In the genomic region with DNA sequence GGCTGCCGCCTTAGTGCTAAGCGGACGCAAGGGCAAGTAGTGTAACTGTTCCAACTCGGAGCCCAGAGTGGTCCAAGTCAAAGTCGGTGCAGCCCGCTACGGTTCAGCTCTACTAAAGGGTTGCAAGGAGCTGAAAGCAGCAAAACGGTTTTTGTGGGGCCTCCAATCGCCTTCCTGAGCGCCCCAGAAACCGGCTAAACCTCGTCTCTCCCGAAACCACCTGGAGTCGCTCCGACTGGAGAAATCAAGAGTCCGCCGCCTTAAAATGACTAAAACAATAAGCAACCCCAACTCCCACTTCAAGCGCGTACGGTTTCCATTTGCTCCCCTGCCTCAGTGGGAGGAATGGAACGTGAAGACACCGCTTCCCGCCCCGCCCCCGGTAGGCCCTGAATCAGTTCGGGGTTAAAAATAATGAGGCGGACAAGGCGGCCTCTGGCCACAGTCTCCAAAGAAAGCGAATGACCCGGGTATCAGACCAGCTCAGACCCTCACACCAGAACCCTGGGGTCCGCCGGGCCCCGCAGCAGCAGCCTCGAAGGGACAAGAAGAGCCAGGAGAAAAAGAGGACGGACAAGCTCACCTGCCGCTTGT, we compare ENCODE assay signal across 8 cellular contexts. TPM values are rescaled to one million over a fixed set of nuclear protein-coding genes. Genes with fewer than 3 reads are reported as not detected.
DNase-seq lines count a peak whose midpoint lies in the region; ATAC-seq and TF ChIP-seq lines count a peak whose summit lies in the region.

No MANE protein-coding gene starts in this region.

- DNase-seq in NCI-H345 (lab: John Stamatoyannopoulos, UW) (peak; percentile 16), NCI-H345 treated with DMSO at 0.1 percent for 48 hours (lab: John Stamatoyannopoulos, UW; ENCODE audit: unreplicated experiment) (no peak), natural killer cell (peak; percentile 18), thyroid gland (peak; percentile 40 to 45)
- DNase-seq in activated CD4-positive, alpha-beta T cell treated with anti-CD3 and anti-CD28 coated beads, Interleukin-2, amount 50 U/mL, for 4 hours, result peak; percentile 36 to 37

- H3K36me3 Mint-ChIP-seq in natural killer cell, result no peaks in the 10 kb centered on the region

- H3K4me3 Mint-ChIP-seq in natural killer cell, result peak overlapping the region; percentile 96

- intact Hi-C loops in natural killer cell (cut with micrococcal nuclease) (loop anchor here (1.0 to 2.0 kb wide), 3 partner anchors 20 to 57 kb away; a partner anchor contains a TSS), thyroid gland (cut with DNase I) (loop anchor here (5.0 kb wide), 1 partner anchor 58 kb away; a partner anchor contains a TSS)

- H3K27ac ChIP-seq in HUES64 (ENCODE audit: low read depth, low read length), result peak overlapping the region; percentile 86
- peak overlapping the region; percentile 90 to 96 for H3K27ac ChIP-seq in esophagus (ENCODE audit: low read depth in 2 of 2, low read length in 1 of 2)
- peak overlapping the region; percentile 82 to 89 (median 87) for H3K27ac ChIP-seq in thyroid gland

- no peak for TF ChIP-seq POLR2A in thyroid gland (IDR thresholded peaks at IDR 0.05)

- no peaks in the 10 kb centered on the region for H3K9me3 ChIP-seq in HUES64 (ENCODE audit: insufficient read depth, low read depth, low read length)
- no peaks in the 10 kb centered on the region for H3K9me3 ChIP-seq in esophagus (ENCODE audit: control insufficient read depth in 2 of 2, insufficient read depth in 1 of 2, low read depth in 1 of 2, low read length in 1 of 2)
- H3K9me3 ChIP-seq in thyroid gland, result no peaks in the 10 kb centered on the region

- H3K4me1 Mint-ChIP-seq in natural killer cell, result peaks cover 31 to 40% of the 10 kb centered on the region in 2 donors

- peak overlapping the region; percentile 92 to 97 for H3K27ac Mint-ChIP-seq in natural killer cell

- under 1% methylated on average over 36 of the region's 36 CpGs for WGBS in HUES64
- WGBS in esophagus, 2 donors, result 0% methylated on average over 36 of the region's 36 CpGs
- 1 to 2% methylated on average over 23 to 34 of the region's 36 CpGs for WGBS in thyroid gland, 2 donors

- no peak for ATAC-seq in natural killer cell
- no peak for ATAC-seq in HG03095 (IDR thresholded peaks at IDR 0.05; ENCODE audit: unreplicated experiment)

- no peaks in the 10 kb centered on the region for H3K9me3 Mint-ChIP-seq in natural killer cell

- peak overlapping the region; percentile 91 for H3K4me3 ChIP-seq in HUES64 (ENCODE audit: low read length)
- peak overlapping the region; percentile 70 to 80 for H3K4me3 ChIP-seq in esophagus (ENCODE audit: low read depth in 1 of 2, low read length in 2 of 2)
- peak overlapping the region; percentile 68 to 94 (median 76) for H3K4me3 ChIP-seq in thyroid gland (replicated peaks in 1 of 3)

- H3K27me3 ChIP-seq in HUES64 (ENCODE audit: insufficient read depth, low read length) (no peaks in the 10 kb centered on the region), esophagus (ENCODE audit: control insufficient read depth in 1 of 2, insufficient read depth in 2 of 2, low read length in 2 of 2) (no peaks in the 10 kb centered on the region), thyroid gland (no peaks in the 10 kb centered on the region)

- TF ChIP-seq CTCF in natural killer cell (IDR thresholded peaks at IDR 0.05), result no peak
- TF ChIP-seq CTCF in thyroid gland (IDR thresholded peaks at IDR 0.05), result no peak

- no peaks in the 10 kb centered on the region for H3K27me3 Mint-ChIP-seq in natural killer cell (ENCODE audit: low read depth in 2 of 2)

- peak overlapping the region; percentile 93 for H3K9ac ChIP-seq in HUES64 (ENCODE audit: low read depth, low read length)

- H3K36me3 ChIP-seq in HUES64 (ENCODE audit: insufficient read depth, low read length), result peaks cover 21% of the 10 kb centered on the region
- H3K36me3 ChIP-seq in esophagus (ENCODE audit: control insufficient read depth in 2 of 2, insufficient read depth in 2 of 2, low read length in 1 of 2), result no peaks in the 10 kb centered on the region
- H3K36me3 ChIP-seq in thyroid gland, result no peaks in the 10 kb centered on the region

- peaks cover 9% of the 10 kb centered on the region; the same call in 1 of the 2 replicates for H3K4me1 ChIP-seq in HUES64 (ENCODE audit: insufficient read depth, low read length)
- H3K4me1 ChIP-seq in esophagus (ENCODE audit: control insufficient read depth in 2 of 2, insufficient read depth in 2 of 2, low read length in 1 of 2), result peaks cover 0 to 5% of the 10 kb centered on the region in 2 donors
- H3K4me1 ChIP-seq in thyroid gland, result peaks cover 16% of the 10 kb centered on the region in 2 donors

RNA-seq across cellular contexts. Expression of a gene that starts 0.4 kb away (rescaled TPM):
- 186 TPM for polyA plus RNA-seq in HUES64 (2013, experiment 1 of 2)
- 199 TPM for polyA plus RNA-seq in HUES64 (2013, experiment 2 of 2)
- 10 to 100 TPM; 67.3 to 74.6 TPM for polyA plus RNA-seq in esophagus
- total RNA-seq in natural killer cell (10 to 100 TPM; 78.7 to 89.3 (median 81.8) TPM), thyroid gland (100 to 1,000 TPM; 170 to 304 (median 182) TPM)

RNA-seq across cellular contexts. Expression of a gene that starts 32.9 kb away (rescaled TPM):
- 18.7 TPM for polyA plus RNA-seq in HUES64 (2013, experiment 1 of 2)
- polyA plus RNA-seq in HUES64 (2013, experiment 2 of 2), result 17.9 TPM
- 1 to 10 TPM; 4.8 to 6.1 TPM for polyA plus RNA-seq in esophagus
- total RNA-seq in natural killer cell, result 10 to 100 TPM; 38.0 to 43.8 (median 39.1) TPM
- total RNA-seq in thyroid gland, result 10 to 100 TPM; 18.3 to 28.0 (median 21.2) TPM

RNA-seq across cellular contexts. Expression of a gene that starts 57.5 kb away (rescaled TPM):
- 10.5 TPM for polyA plus RNA-seq in HUES64 (2013, experiment 1 of 2)
- polyA plus RNA-seq in HUES64 (2013, experiment 2 of 2), result 11.5 TPM
- 1 to 10 TPM; 1.5 to 5.2 TPM for polyA plus RNA-seq in esophagus
- total RNA-seq in natural killer cell (1 to 10 TPM; 3.8 to 6.4 (median 5.1) TPM), thyroid gland (10 to 100 TPM; 12.9 to 43.4 (median 23.5) TPM)
